Comparison of ENCODE assay signal across 9 cellular contexts in genomic region chr11:57349491-57350274, GRCh38. TPM values are rescaled to one million over a fixed set of nuclear protein-coding genes. Genes with fewer than 3 reads are reported as not detected.
A peak's percentile ranks its signal among the peaks of the same experiment; 100 is the strongest.
DNase-seq lines count a peak whose midpoint lies in the region; ATAC-seq and TF ChIP-seq lines count a peak whose summit lies in the region.
"Had no signal": no experiment of that assay in that cellular context is flagged by ENCODE, and none has a peak within 500 bp of the region (broad histone marks: within the 10 kb centered on the region; RNA-seq: fewer than 3 reads in every experiment).

No MANE protein-coding gene starts in this region.

- H3K9me3 Mint-ChIP-seq in natural killer cell treated with Interleukin-12 subunit alpha and Interleukin-12 subunit beta and Interleukin-15 and Interleukin-18, amount 100 ng/mL, for 72 hours = no peaks in the 10 kb centered on the region
- H3K9me3 Mint-ChIP-seq: dendritic cell treated with granulocyte-macrophage colony-stimulating factor and Interleukin-4, amounts not matched to agents 40 ng/mL and 50 ng/mL, for 4 days had no signal

- DNase-seq in NCI-H226 (peak; percentile 89), activated T-cell treated with anti-CD3 and anti-CD28 coated beads for 4 hours (peak; percentile 47), SIG-M5 (lab: John Stamatoyannopoulos, UW) (no peak)
- DNase-seq in natural killer cell treated with Interleukin-12 subunit alpha and Interleukin-12 subunit beta and Interleukin-15 and Interleukin-18, amount 100 ng/mL, for 72 hours (ENCODE audit: low spot score) = peak; percentile 79
- peak; percentile 52 for DNase-seq in stimulated activated naive CD4-positive, alpha-beta T cell treated with Interleukin-2 at 50 U/mL for 16 hours (lab: John Stamatoyannopoulos, UW)

- no peak overlapping the region for H3K27ac Mint-ChIP-seq in natural killer cell treated with Interleukin-12 subunit alpha and Interleukin-12 subunit beta and Interleukin-15 and Interleukin-18, amount 100 ng/mL, for 72 hours
- H3K27ac Mint-ChIP-seq: dendritic cell treated with granulocyte-macrophage colony-stimulating factor and Interleukin-4, amounts not matched to agents 40 ng/mL and 50 ng/mL, for 4 days had no signal

- H3K27me3 Mint-ChIP-seq in natural killer cell treated with Interleukin-12 subunit alpha and Interleukin-12 subunit beta and Interleukin-15 and Interleukin-18, amount 100 ng/mL, for 72 hours = peaks cover 3 to 6% of the 10 kb centered on the region in 2 donors

- H3K4me1 Mint-ChIP-seq in natural killer cell treated with Interleukin-12 subunit alpha and Interleukin-12 subunit beta and Interleukin-15 and Interleukin-18, amount 100 ng/mL, for 72 hours (ENCODE audit: low read depth in 2 of 2) = peaks cover 5 to 10% of the 10 kb centered on the region in 2 donors

- no peak overlapping the region for H3K4me3 ChIP-seq in GM12875 (ENCODE audit: low read depth, low read length)

- H3K4me3 Mint-ChIP-seq in natural killer cell treated with Interleukin-12 subunit alpha and Interleukin-12 subunit beta and Interleukin-15 and Interleukin-18, amount 100 ng/mL, for 72 hours = no peak overlapping the region
- H3K4me3 Mint-ChIP-seq: dendritic cell treated with granulocyte-macrophage colony-stimulating factor and Interleukin-4, amounts not matched to agents 40 ng/mL and 50 ng/mL, for 4 days had no signal

- peak; percentile 86 for TF ChIP-seq CTCF in GM12875 (IDR thresholded peaks at IDR 0.05; ENCODE audit: borderline replicate concordance, insufficient read depth, low read depth, low read length)

- ATAC-seq in esophagus mucosa = peak; percentile 43
- peak; percentile 60 to 70 for ATAC-seq in natural killer cell treated with Interleukin-12 subunit alpha and Interleukin-12 subunit beta and Interleukin-15 and Interleukin-18, amount 100 ng/mL, for 72 hours
- ATAC-seq in GM21576 (IDR thresholded peaks at IDR 0.05; ENCODE audit: unreplicated experiment) = no peak

- H3K36me3 Mint-ChIP-seq in natural killer cell treated with Interleukin-12 subunit alpha and Interleukin-12 subunit beta and Interleukin-15 and Interleukin-18, amount 100 ng/mL, for 72 hours = peaks cover 4% of the 10 kb centered on the region

RNA-seq across cellular contexts. Expression of gene P2RX3, which starts 11.5 kb away (rescaled TPM):
- total RNA-seq in esophagus mucosa = not detected
- total RNA-seq in natural killer cell treated with Interleukin-12 subunit alpha and Interleukin-12 subunit beta and Interleukin-15 and Interleukin-18, amount 100 ng/mL, for 72 hours = not detected

RNA-seq across cellular contexts. Expression of gene SSRP1, which starts 14.0 kb away (rescaled TPM):
- 74.9 TPM for total RNA-seq in esophagus mucosa
- total RNA-seq in natural killer cell treated with Interleukin-12 subunit alpha and Interleukin-12 subunit beta and Interleukin-15 and Interleukin-18, amount 100 ng/mL, for 72 hours = 100 to 1,000 TPM; 143 to 210 TPM

RNA-seq across cellular contexts. Expression of gene TNKS1BP1, which starts 24.9 kb away (rescaled TPM):
- total RNA-seq in esophagus mucosa = 160 TPM
- total RNA-seq in natural killer cell treated with Interleukin-12 subunit alpha and Interleukin-12 subunit beta and Interleukin-15 and Interleukin-18, amount 100 ng/mL, for 72 hours = 1 to 10 TPM; 3.0 to 3.2 TPM

RNA-seq across cellular contexts. Expression of gene PRG3, which starts 31.3 kb away (rescaled TPM):
- not detected for total RNA-seq in esophagus mucosa
- total RNA-seq in natural killer cell treated with Interleukin-12 subunit alpha and Interleukin-12 subunit beta and Interleukin-15 and Interleukin-18, amount 100 ng/mL, for 72 hours = not detected

RNA-seq across cellular contexts. Expression of gene PRG2, which starts 40.8 kb away (rescaled TPM):
- not detected for total RNA-seq in esophagus mucosa
- total RNA-seq in natural killer cell treated with Interleukin-12 subunit alpha and Interleukin-12 subunit beta and Interleukin-15 and Interleukin-18, amount 100 ng/mL, for 72 hours = 1 to 10 TPM; 1.4 to 2.3 TPM

Comparison
In these comparisons a context has a peak if more than half of its experiments do, and no peak if none do; other contexts are left out.
1. RNA of gene TNKS1BP1, which starts 24.9 kb away (total RNA-seq): 160 TPM in esophagus mucosa (single experiment); 3.0 to 3.2 TPM in natural killer cell treated with Interleukin-12 subunit alpha and Interleukin-12 subunit beta and Interleukin-15 and Interleukin-18, amount 100 ng/mL, for 72 hours; every median in the first group is over 10 times any median in the second.